In genomic region chr9:66269783-66270182, GRCh38 we compare ENCODE assay signal across 8 cellular contexts.
DNase-seq lines count a peak whose midpoint lies in the region; ATAC-seq, FAIRE-seq and TF ChIP-seq lines count a peak whose summit lies in the region.
"Not testable (repeated sequence)": the region's sequence is repeated elsewhere in the genome, so short reads cannot be mapped to it uniquely, and the experiment has no call there.

No MANE protein-coding gene starts in this region.

- intact Hi-C loops in activated T-helper 1 cell treated with anti-CD3 and anti-CD28 coated beads, Interleukin-12 subunit alpha, Interleukin-12 subunit beta, Interleukin-2, Interleukin-4 antibody, amounts not matched to agents 30 ng/mL and 10 ng/mL and 1 ng/mL, durations not matched to agents 14 hours and 24 hours and 36 hours (cut with micrococcal nuclease), result not testable (repeated sequence)

- H3K27me3 ChIP-seq in HL-60 (ENCODE audit: insufficient read depth, poor library complexity, severe bottlenecking); WERI-Rb-1 (ENCODE audit: insufficient read depth, low read depth, severe bottlenecking); parathyroid adenoma (ENCODE audit: control insufficient read depth, insufficient read depth, low read length): not testable (repeated sequence)

- not testable (repeated sequence) for FAIRE-seq in A549 (lab: Jason Lieb, UNC)

- H3K9me3 ChIP-seq in A549; WERI-Rb-1 (ENCODE audit: severe bottlenecking); parathyroid adenoma (ENCODE audit: control insufficient read depth, low read length): not testable (repeated sequence)

- H3K27ac ChIP-seq in A549 (peak overlapping the region; percentile 78 to 89), HL-60 (replicated peaks) (peak overlapping the region; percentile 59), WERI-Rb-1 (peak overlapping the region; percentile 34), parathyroid adenoma (peak overlapping the region; percentile 77)

- not testable (repeated sequence) for H3K9me3 Mint-ChIP-seq in activated T-helper 1 cell treated with anti-CD3 and anti-CD28 coated beads, Interleukin-12 subunit alpha, Interleukin-12 subunit beta, Interleukin-2, Interleukin-4 antibody, amounts not matched to agents 30 ng/mL and 10 ng/mL and 1 ng/mL, durations not matched to agents 14 hours and 24 hours and 36 hours; immature natural killer cell

- not testable (repeated sequence) for TF ChIP-seq POLR2A in A549 (IDR thresholded peaks at IDR 0.05; ENCODE audit: low read length)

- peak in 1 of 2 experiments; percentile 54; a peak in 3 of 6 replicates for ATAC-seq in A549

- TF ChIP-seq RAD21 in A549 (conservative IDR thresholded peaks at IDR 0.05 in 1 of 2, IDR thresholded peaks at IDR 0.05 in 1 of 2), result not testable (repeated sequence)

- DNase-seq in A549 (ENCODE audit: low read depth in 1 of 2, low spot score in 1 of 2); choroid plexus epithelial cell (ENCODE audit: low read depth): not testable (repeated sequence)
- DNase-seq in HL-60 (ENCODE audit: low read depth in 1 of 2, low spot score in 1 of 2) (peak in 1 of 2 experiments; percentile 55), WERI-Rb-1 (peak; percentile 70), immature natural killer cell (peak; percentile 72 to 85 (median 79))
- peak; percentile 71 for DNase-seq in activated T-helper 1 cell treated with anti-CD3 and anti-CD28 coated beads, Interleukin-12 subunit alpha, Interleukin-12 subunit beta, Interleukin-2, Interleukin-4 antibody, amounts not matched to agents 30 ng/mL and 10 ng/mL and 1 ng/mL, durations not matched to agents 14 hours and 24 hours and 36 hours (ENCODE audit: low spot score)
- DNase-seq in stimulated activated CD8-positive, alpha-beta memory T cell treated with anti-CD3 and anti-CD28 coated beads, Interleukin-15, amount 100 ng/mL, for 1 hour (ENCODE audit: low read depth), result peak; percentile 33

- TF ChIP-seq EP300 in A549 (IDR thresholded peaks at IDR 0.05), result not testable (repeated sequence)

- peak overlapping the region; percentile 99 for H3K27ac Mint-ChIP-seq in activated T-helper 1 cell treated with anti-CD3 and anti-CD28 coated beads, Interleukin-12 subunit alpha, Interleukin-12 subunit beta, Interleukin-2, Interleukin-4 antibody, amounts not matched to agents 30 ng/mL and 10 ng/mL and 1 ng/mL, durations not matched to agents 14 hours and 24 hours and 36 hours
- peak overlapping the region; percentile 74 to 99 (median 96) for H3K27ac Mint-ChIP-seq in immature natural killer cell

- not testable (repeated sequence) for H3K36me3 ChIP-seq in WERI-Rb-1; parathyroid adenoma (ENCODE audit: control insufficient read depth, insufficient read depth, low read length)

- peak overlapping the region; percentile 99 for H3K4me3 Mint-ChIP-seq in activated T-helper 1 cell treated with anti-CD3 and anti-CD28 coated beads, Interleukin-12 subunit alpha, Interleukin-12 subunit beta, Interleukin-2, Interleukin-4 antibody, amounts not matched to agents 30 ng/mL and 10 ng/mL and 1 ng/mL, durations not matched to agents 14 hours and 24 hours and 36 hours
- H3K4me3 Mint-ChIP-seq in immature natural killer cell, result peak overlapping the region; percentile 94 to 100 (median 98)

- POLR2A ChIA-PET in A549 (lab: Yijun Ruan, JAX), result not testable (repeated sequence)

- H3K27me3 Mint-ChIP-seq in activated T-helper 1 cell treated with anti-CD3 and anti-CD28 coated beads, Interleukin-12 subunit alpha, Interleukin-12 subunit beta, Interleukin-2, Interleukin-4 antibody, amounts not matched to agents 30 ng/mL and 10 ng/mL and 1 ng/mL, durations not matched to agents 14 hours and 24 hours and 36 hours (ENCODE audit: insufficient read depth); immature natural killer cell (ENCODE audit: low read depth in 3 of 3): not testable (repeated sequence)

- H3K79me2 ChIP-seq in parathyroid adenoma, result not testable (repeated sequence)

- not testable (repeated sequence) for H3K4me2 ChIP-seq in A549; parathyroid adenoma (ENCODE audit: low read length)

- H3K9ac ChIP-seq in parathyroid adenoma, result not testable (repeated sequence)

- WGBS in A549 (ENCODE audit: missing lambda C conversion rate), result 0% methylated on average over 5 of the region's 42 CpGs

- TF ChIP-seq CTCF in A549 (IDR thresholded peaks at IDR 0.05); HL-60 (IDR thresholded peaks at IDR 0.05; ENCODE audit: insufficient read depth, low read length); WERI-Rb-1 (IDR thresholded peaks at IDR 0.05; ENCODE audit: low read depth, low read length); choroid plexus epithelial cell (conservative IDR thresholded peaks at IDR 0.05; ENCODE audit: low read depth, low read length); parathyroid adenoma (IDR thresholded peaks at IDR 0.05): not testable (repeated sequence)

- H3K4me3 ChIP-seq in A549 (peak overlapping the region; percentile 64), HL-60 (replicated peaks; ENCODE audit: insufficient read depth, low read length) (0 out of 2 replicates have a peak overlapping the region, but pooled peaks have one; percentile 14), choroid plexus epithelial cell (ENCODE audit: low read depth, low read length) (peak overlapping the region; percentile 47)
- H3K4me3 ChIP-seq in WERI-Rb-1 (ENCODE audit: low read depth, low read length); parathyroid adenoma (ENCODE audit: low read depth, low read length): not testable (repeated sequence)

- not testable (repeated sequence) for H3K4me1 Mint-ChIP-seq in activated T-helper 1 cell treated with anti-CD3 and anti-CD28 coated beads, Interleukin-12 subunit alpha, Interleukin-12 subunit beta, Interleukin-2, Interleukin-4 antibody, amounts not matched to agents 30 ng/mL and 10 ng/mL and 1 ng/mL, durations not matched to agents 14 hours and 24 hours and 36 hours (ENCODE audit: low read depth); immature natural killer cell

- H3K4me1 ChIP-seq in A549, parathyroid adenoma: not testable (repeated sequence)

- CTCF ChIA-PET in A549 (lab: Yijun Ruan, JAX), result not testable (repeated sequence)

- not testable (repeated sequence) for H3K36me3 Mint-ChIP-seq in activated T-helper 1 cell treated with anti-CD3 and anti-CD28 coated beads, Interleukin-12 subunit alpha, Interleukin-12 subunit beta, Interleukin-2, Interleukin-4 antibody, amounts not matched to agents 30 ng/mL and 10 ng/mL and 1 ng/mL, durations not matched to agents 14 hours and 24 hours and 36 hours (ENCODE audit: low read depth); immature natural killer cell

- H2AFZ ChIP-seq in parathyroid adenoma, result peak overlapping the region; percentile 80
